18 cellular contexts compared by ENCODE assay signal in the genomic region with DNA sequence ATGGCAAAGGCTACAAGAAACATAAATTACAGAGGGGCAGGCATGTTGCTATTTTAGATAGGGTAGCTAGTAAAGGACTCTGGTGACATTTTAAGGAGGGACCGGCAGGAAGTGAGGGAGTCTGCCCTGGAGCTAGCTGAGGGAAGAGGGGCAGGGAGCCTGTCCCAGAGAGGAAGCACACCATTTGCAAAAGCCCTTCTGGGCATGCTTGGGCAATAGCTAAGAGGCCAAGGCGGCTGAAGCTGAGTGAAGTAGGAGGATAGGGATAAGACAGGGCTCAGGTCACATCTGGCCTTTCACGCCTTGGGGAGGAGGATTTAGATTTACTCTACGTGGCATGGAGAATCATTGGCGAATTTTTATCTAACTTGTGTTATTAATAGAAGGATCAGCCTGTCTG.
DNase-seq lines count a peak whose midpoint lies in the region; ATAC-seq and TF ChIP-seq lines count a peak whose summit lies in the region.
"Had no signal": no experiment of that assay in that cellular context is flagged by ENCODE, and none has a peak within 500 bp of the region (broad histone marks: within the 10 kb centered on the region; RNA-seq: fewer than 3 reads in every experiment).

No MANE protein-coding gene starts in this region.

- peaks cover 14 to 47% of the 10 kb centered on the region in 2 donors for H3K36me3 Mint-ChIP-seq in activated naive CD4-positive, alpha-beta T cell treated with anti-CD3 and anti-CD28 coated beads, Interleukin-2, amount 50 U/mL, for 72 hours

- 85% methylated on average over 5 of the region's 5 CpGs for WGBS in mammary epithelial cell (ENCODE audit: low coverage, missing lambda C conversion rate)
- WGBS in spleen, 5 donors = 60 to 90% (median 64%) methylated on average over 5 of the region's 5 CpGs
- WGBS in esophagus squamous epithelium, 2 donors = 37 to 52% methylated on average over 4 of the region's 5 CpGs

- peak overlapping the region; percentile 9 to 20 for H3K27ac Mint-ChIP-seq in activated naive CD4-positive, alpha-beta T cell treated with anti-CD3 and anti-CD28 coated beads, Interleukin-2, amount 50 U/mL, for 72 hours

- dilution Hi-C loops in mammary epithelial cell (cut with HindIII; ENCODE audit: low sequenced_read_pairs) = no loop called here

- no peak overlapping the region for H3K9ac ChIP-seq in mammary epithelial cell (ENCODE audit: insufficient read depth, low read length)

- in situ Hi-C loops in mammary epithelial cell (cut with MboI; ENCODE audit: low sequenced_read_pairs in 2 of 2) = no loop called here

- no peaks in the 10 kb centered on the region for H3K9me3 ChIP-seq in mammary epithelial cell (replicated peaks; ENCODE audit: insufficient read depth, low read length)
- H3K9me3 ChIP-seq in spleen = no peaks in the 10 kb centered on the region
- H3K9me3 ChIP-seq in esophagus squamous epithelium = no peaks in the 10 kb centered on the region
- H3K9me3 ChIP-seq: MG63, right lobe of liver, transverse colon had no signal

- H3K79me2 ChIP-seq in mammary epithelial cell (ENCODE audit: insufficient read depth, low read length) = peaks cover 54% of the 10 kb centered on the region

- intact Hi-C loops in mammary epithelial cell (cut with micrococcal nuclease) = no loop called here
- intact Hi-C loops in spleen (cut with DNase I; ENCODE audit: low total_unique reads) = no loop called here
- intact Hi-C loops in esophagus squamous epithelium (cut with DNase I) = no loop called here

- TF ChIP-seq POLR2A in NB4 (IDR thresholded peaks at IDR 0.05; ENCODE audit: extremely low read depth, insufficient read length) (no peak), spleen (IDR thresholded peaks at IDR 0.05) (no peak), esophagus squamous epithelium (IDR thresholded peaks at IDR 0.05) (no peak)

- CTCF ChIA-PET in mammary epithelial cell (lab: Charles Lee; ENCODE audit: low non-redundant PET) = no interaction called here

- DNase-seq in activated naive CD4-positive, alpha-beta T cell treated with anti-CD3 and anti-CD28 coated beads, Interleukin-2, amount 50 U/mL, for 72 hours (ENCODE audit: low spot score in 2 of 2) = no peak
- DNase-seq in activated naive CD4-positive, alpha-beta T cell treated with Interleukin-2 at 50 U/mL for 16 hours = no peak
- peak; percentile 67 for DNase-seq in NB4 (ENCODE audit: low read depth)
- no peak for DNase-seq in mammary epithelial cell
- no peak for DNase-seq in spleen
- no peak for DNase-seq in esophagus squamous epithelium (lab: John Stamatoyannopoulos, UW)
- no peak for DNase-seq in NCI-H1694 treated with DMSO at 0.1 percent for 48 hours (lab: John Stamatoyannopoulos, UW)
- DNase-seq: activated CD4-positive, alpha-beta T cell treated with anti-CD3 and anti-CD28 coated beads, Interleukin-2, amount 10 ng/mL, durations not matched to agents 24 days and 14 days; activated gamma-delta T cell; foreskin fibroblast; MG63; NCI-H774; right lobe of liver; RPMI8226; transverse colon had no signal

- no peak overlapping the region for H3K4me3 ChIP-seq in NB4 (ENCODE audit: low read depth, low read length)
- H3K4me3 ChIP-seq in mammary epithelial cell (replicated peaks in 1 of 3; ENCODE audit: insufficient read depth in 1 of 3, low read depth in 2 of 3, low read length in 3 of 3) = no peak overlapping the region
- no peak overlapping the region for H3K4me3 ChIP-seq in spleen
- H3K4me3 ChIP-seq in esophagus squamous epithelium = no peak overlapping the region
- H3K4me3 ChIP-seq: cardiac muscle cell, MG63, right lobe of liver, transverse colon had no signal

- no TSS peak for BruUV-seq in mammary epithelial cell (replicated peaks; lab: Mats Ljungman, UMichigan)

- H3K27me3 ChIP-seq in mammary epithelial cell (ENCODE audit: insufficient read depth, low read length) (no peaks in the 10 kb centered on the region), spleen (replicated peaks in 1 of 7) (no peaks in the 10 kb centered on the region), esophagus squamous epithelium (no peaks in the 10 kb centered on the region)
- H3K27me3 ChIP-seq: cardiac muscle cell, MG63, right lobe of liver, transverse colon had no signal

- H3K9me3 Mint-ChIP-seq in activated naive CD4-positive, alpha-beta T cell treated with anti-CD3 and anti-CD28 coated beads, Interleukin-2, amount 50 U/mL, for 72 hours = no peaks in the 10 kb centered on the region
- H3K9me3 Mint-ChIP-seq: activated CD4-positive, alpha-beta T cell treated with anti-CD3 and anti-CD28 coated beads, Interleukin-2, amount 10 ng/mL, durations not matched to agents 24 days and 14 days; T-helper 1 cell treated with Interleukin-12 subunit alpha and Interleukin-12 subunit beta and Interleukin-4 antibody, amounts not matched to agents 30 μg/mL and 1 μg/mL, for 36 hours had no signal

- peak overlapping the region; percentile 1 for H3K4me2 ChIP-seq in mammary epithelial cell (ENCODE audit: insufficient read depth, low read depth, low read length)

- H3K4me1 ChIP-seq in mammary epithelial cell (ENCODE audit: insufficient read depth, low read length) (peaks cover 54% of the 10 kb centered on the region), spleen (peaks cover 0 to 69% (median 20%) of the 10 kb centered on the region in 6 donors), esophagus squamous epithelium (peaks cover 0 to 22% (median 3%) of the 10 kb centered on the region in 3 donors)
- H3K4me1 ChIP-seq: right lobe of liver, transverse colon had no signal

- no peak for TF ChIP-seq CTCF in NB4 (IDR thresholded peaks at IDR 0.05; ENCODE audit: low read depth, low read length)
- no peak for TF ChIP-seq CTCF in mammary epithelial cell (conservative IDR thresholded peaks at IDR 0.05 in 1 of 2, IDR thresholded peaks at IDR 0.05 in 1 of 2; ENCODE audit: extremely low read depth in 1 of 2, insufficient read depth in 1 of 2, low read depth in 1 of 2, low read length in 2 of 2)
- no peak for TF ChIP-seq CTCF in spleen (IDR thresholded peaks at IDR 0.05 in 8 of 11, conservative IDR thresholded peaks at IDR 0.05 in 3 of 11)
- no peak for TF ChIP-seq CTCF in esophagus squamous epithelium (IDR thresholded peaks at IDR 0.05)

- no peak for ATAC-seq in activated naive CD4-positive, alpha-beta T cell treated with anti-CD3 and anti-CD28 coated beads, Interleukin-2, amount 50 U/mL, for 72 hours
- ATAC-seq in HG02970 (IDR thresholded peaks at IDR 0.05; ENCODE audit: low FRiP score, unreplicated experiment) = no peak

- H3K36me3 ChIP-seq in mammary epithelial cell (ENCODE audit: insufficient read depth, low read length) = peaks cover 15% of the 10 kb centered on the region
- peaks cover 0 to 88% (median 25%) of the 10 kb centered on the region in 6 donors for H3K36me3 ChIP-seq in spleen
- H3K36me3 ChIP-seq in esophagus squamous epithelium = peaks cover 0 to 95% (median 12%) of the 10 kb centered on the region in 3 donors
- H3K36me3 ChIP-seq: cardiac muscle cell, MG63 had no signal

- H3K27ac ChIP-seq in mammary epithelial cell (ENCODE audit: insufficient read depth, low read depth, low read length) (no peak overlapping the region), spleen (peak overlapping the region in 5 of 8 donors; percentile 8 to 41 (median 34)), esophagus squamous epithelium (no peak overlapping the region)
- H3K27ac ChIP-seq: cardiac muscle cell, right lobe of liver, transverse colon had no signal

- no peaks in the 10 kb centered on the region for H4K20me1 ChIP-seq in mammary epithelial cell (ENCODE audit: insufficient read depth, low read length)

- no peak overlapping the region for H2AFZ ChIP-seq in mammary epithelial cell (ENCODE audit: low read depth, low read length)

Comparison
In these comparisons a context has a peak if more than half of its experiments do, and no peak if none do; other contexts are left out.
1. H3K27ac ChIP-seq: peak in spleen (5 of 8); none in mammary epithelial cell (single experiment) and esophagus squamous epithelium (0 of 4).